Comparison of ENCODE assay signal across 22 cellular contexts in the genomic region with DNA sequence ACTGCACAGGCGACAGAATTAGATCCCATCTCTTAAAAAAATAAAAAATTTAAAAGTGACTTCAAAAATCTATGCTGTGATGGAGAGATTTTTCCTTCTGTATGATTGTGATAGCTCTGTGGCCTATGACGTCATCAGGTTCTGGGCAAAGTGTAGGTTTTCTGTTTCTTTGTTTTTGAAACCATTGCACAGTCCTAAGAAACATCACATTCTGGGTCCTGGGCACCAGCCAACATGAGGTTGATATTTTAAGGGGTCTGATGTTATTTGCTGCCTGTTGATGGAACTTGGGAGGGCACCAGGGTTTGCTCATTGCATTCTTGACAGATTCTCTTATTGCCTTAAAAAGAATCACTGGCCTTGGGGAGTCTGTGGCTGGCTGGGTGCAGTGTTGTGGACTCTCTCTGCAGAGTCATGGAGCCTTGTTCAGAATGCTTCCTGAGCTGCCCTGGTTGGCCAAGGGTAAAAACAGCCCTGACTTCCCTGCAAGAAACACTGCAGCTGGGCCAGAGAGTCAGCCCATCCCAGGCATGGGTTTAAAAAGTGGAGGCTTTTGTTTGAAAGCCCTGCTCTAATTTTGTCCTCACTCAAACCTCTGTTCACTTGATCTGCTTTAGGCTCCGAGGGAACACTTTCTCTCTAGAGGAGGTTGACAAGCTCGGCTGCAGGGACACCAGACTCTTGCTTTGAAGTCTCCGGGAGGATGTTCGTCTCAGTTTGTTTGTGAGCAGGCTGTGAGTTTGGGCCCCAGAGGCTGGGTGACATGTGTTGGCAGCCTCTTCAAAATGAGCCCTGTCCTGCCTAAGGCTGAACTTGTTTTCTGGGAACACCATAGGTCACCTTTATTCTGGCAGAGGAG. TPM values are rescaled to one million over a fixed set of nuclear protein-coding genes. Genes with fewer than 3 reads are reported as not detected.
DNase-seq lines count a peak whose midpoint lies in the region; ATAC-seq and TF ChIP-seq lines count a peak whose summit lies in the region.
"Had no signal": no experiment of that assay in that cellular context is flagged by ENCODE, and none has a peak within 500 bp of the region (broad histone marks: within the 10 kb centered on the region; RNA-seq: fewer than 3 reads in every experiment).

No MANE protein-coding gene starts in this region.

- CTCF ChIA-PET in activated CD4-positive, alpha-beta T cell treated with anti-CD3 and anti-CD28 coated beads, Interleukin-2, amount 10 ng/mL, durations not matched to agents 7 days and 5 days (lab: Charles Lee), result interaction anchor here (1.3 to 1.8 kb wide), 2 partner anchors 11 to 34 kb away, joined by 3 to 4 read pairs; no protein-coding TSS in a partner anchor

- H3K4me1 ChIP-seq in Loucy (ENCODE audit: insufficient read depth, low read length, poor library complexity, severe bottlenecking) (no peaks in the 10 kb centered on the region), ascending aorta (peaks cover 0 to 22% of the 10 kb centered on the region in 2 donors), right cardiac atrium (ENCODE audit: control insufficient read depth, insufficient read depth, low read length) (no peaks in the 10 kb centered on the region)
- H3K4me1 ChIP-seq: A549 had no signal

- WGBS in right cardiac atrium, result 74% methylated on average over 6 of the region's 6 CpGs

- peaks cover 25% of the 10 kb centered on the region for H3K36me3 Mint-ChIP-seq in activated CD4-positive, alpha-beta T cell treated with anti-CD3 and anti-CD28 coated beads, Interleukin-2, amount 10 ng/mL, durations not matched to agents 7 days and 5 days (ENCODE audit: low read depth)
- H3K36me3 Mint-ChIP-seq: brain had no signal

- H3K4me1 Mint-ChIP-seq in activated CD4-positive, alpha-beta T cell treated with anti-CD3 and anti-CD28 coated beads, Interleukin-2, amount 10 ng/mL, durations not matched to agents 7 days and 5 days, result peaks cover 26% of the 10 kb centered on the region

- TF ChIP-seq CTCF in Loucy (conservative IDR thresholded peaks at IDR 0.05; ENCODE audit: low read length) (no peak), ascending aorta (IDR thresholded peaks at IDR 0.05) (no peak)

- no peaks in the 10 kb centered on the region for H3K27me3 Mint-ChIP-seq in activated CD4-positive, alpha-beta T cell treated with anti-CD3 and anti-CD28 coated beads, Interleukin-2, amount 10 ng/mL, durations not matched to agents 7 days and 5 days

- H3K9me3 ChIP-seq in Loucy (ENCODE audit: insufficient read depth, low read depth, low read length) (no peaks in the 10 kb centered on the region), ascending aorta (no peaks in the 10 kb centered on the region), right cardiac atrium (ENCODE audit: control insufficient read depth, low read length) (no peaks in the 10 kb centered on the region)
- H3K9me3 ChIP-seq: A549, spleen had no signal

- no peak overlapping the region for H3K4me3 Mint-ChIP-seq in activated CD4-positive, alpha-beta T cell treated with anti-CD3 and anti-CD28 coated beads, Interleukin-2, amount 10 ng/mL, durations not matched to agents 7 days and 5 days
- H3K4me3 Mint-ChIP-seq: brain, nephron progenitor cell had no signal

- no peak overlapping the region for H3K4me2 ChIP-seq in Loucy (ENCODE audit: low read depth, low read length, poor library complexity, severe bottlenecking)
- H3K4me2 ChIP-seq: A549; BLaER1 treated with 17β-estradiol and CSF1 and Interleukin-3, amounts not matched to agents 10 nM and 100 nM had no signal

- no peaks in the 10 kb centered on the region for H3K36me3 ChIP-seq in Loucy (ENCODE audit: insufficient read depth, low read length)
- H3K36me3 ChIP-seq in ascending aorta, result no peaks in the 10 kb centered on the region

- peak overlapping the region; percentile 75 to 77 for H3K27ac ChIP-seq in ascending aorta
- no peak overlapping the region for H3K27ac ChIP-seq in right cardiac atrium (ENCODE audit: low read length)
- H3K27ac ChIP-seq: A549; BLaER1 treated with 17β-estradiol and CSF1 and Interleukin-3, amounts not matched to agents 10 nM and 100 nM; SK-N-MC; spleen had no signal

- peak overlapping the region; percentile 84 for H3K27ac Mint-ChIP-seq in activated CD4-positive, alpha-beta T cell treated with anti-CD3 and anti-CD28 coated beads, Interleukin-2, amount 10 ng/mL, durations not matched to agents 7 days and 5 days
- H3K27ac Mint-ChIP-seq: nephron progenitor cell had no signal

- H2AFZ ChIP-seq in Loucy (ENCODE audit: low read length), result peak overlapping the region; percentile 19

- POLR2A ChIA-PET in activated CD4-positive, alpha-beta T cell treated with anti-CD3 and anti-CD28 coated beads, Interleukin-2, amount 10 ng/mL, durations not matched to agents 7 days and 5 days (lab: Charles Lee), result interaction anchor here (1.0 kb wide), 1 partner anchor 10 kb away, joined by 3 read pairs; the partner anchor contains the start of gene CYLD

- no peaks in the 10 kb centered on the region for H3F3A ChIP-seq in Loucy (ENCODE audit: low read depth)

- DNase-seq in activated CD4-positive, alpha-beta T cell treated with anti-CD3 and anti-CD28 coated beads, Interleukin-2, amount 10 ng/mL, durations not matched to agents 7 days and 5 days, result peak; percentile 44
- no peak for DNase-seq in activated CD4-positive, alpha-beta T cell treated with anti-CD3 and anti-CD28 coated beads for 48 hours
- no peak for DNase-seq in ascending aorta (ENCODE audit: low spot score in 2 of 2)
- no peak for DNase-seq in stimulated activated naive CD8-positive, alpha-beta T cell treated with anti-CD3 and anti-CD28 coated beads, Interleukin-15, Interleukin-2, amounts not matched to agents 100 U/mL and 50 U/mL, for 24 hours
- DNase-seq in right cardiac atrium, result no peak
- DNase-seq: activated gamma-delta T cell treated with Interleukin-2 at 50 U/mL for 16 hours; DMS153; Kasumi-1; mesenchymal stem cell; nephron progenitor cell; spleen; stimulated activated CD8-positive, alpha-beta memory T cell treated with anti-CD3 and anti-CD28 coated beads, Interleukin-4, amount 100 ng/mL, for 48 hours had no signal

- H3K27me3 ChIP-seq in Loucy (ENCODE audit: insufficient read depth, low read length, poor library complexity, severe bottlenecking), result no peaks in the 10 kb centered on the region
- H3K27me3 ChIP-seq in ascending aorta, result no peaks in the 10 kb centered on the region
- H3K27me3 ChIP-seq in right cardiac atrium (ENCODE audit: control insufficient read depth, insufficient read depth), result no peaks in the 10 kb centered on the region
- H3K27me3 ChIP-seq: BLaER1 treated with 17β-estradiol and CSF1 and Interleukin-3, amounts not matched to agents 10 nM and 100 nM; spleen had no signal

- no peak overlapping the region for H3K9ac ChIP-seq in Loucy (ENCODE audit: low read depth, low read length, poor library complexity, severe bottlenecking)
- H3K9ac ChIP-seq: BLaER1 treated with 17β-estradiol and CSF1 and Interleukin-3, amounts not matched to agents 10 nM and 100 nM had no signal

- peaks cover 10% of the 10 kb centered on the region for H3K9me3 Mint-ChIP-seq in activated CD4-positive, alpha-beta T cell treated with anti-CD3 and anti-CD28 coated beads, Interleukin-2, amount 10 ng/mL, durations not matched to agents 7 days and 5 days

- peak; percentile 57 for ATAC-seq in stimulated activated naive CD8-positive, alpha-beta T cell treated with anti-CD3 and anti-CD28 coated beads, Interleukin-15, Interleukin-2, amounts not matched to agents 100 U/mL and 50 U/mL, for 24 hours
- ATAC-seq in HG03571 (IDR thresholded peaks at IDR 0.05; ENCODE audit: unreplicated experiment) (no peak), GM18502 (IDR thresholded peaks at IDR 0.05; ENCODE audit: poor library complexity, unreplicated experiment) (no peak), right cardiac atrium (no peak)
- ATAC-seq: A549, Panc1 had no signal

- no peaks in the 10 kb centered on the region for H3K79me2 ChIP-seq in Loucy (ENCODE audit: insufficient read depth, low read length)

- intact Hi-C loops in ascending aorta (cut with DNase I), result no loop called here
- intact Hi-C loops in right cardiac atrium (cut with DNase I), result no loop called here

- no peak overlapping the region for H3K4me3 ChIP-seq in Loucy (ENCODE audit: low read length, poor library complexity, severe bottlenecking)
- no peak overlapping the region for H3K4me3 ChIP-seq in ascending aorta
- H3K4me3 ChIP-seq in right cardiac atrium (ENCODE audit: low read length), result no peak overlapping the region
- H3K4me3 ChIP-seq: A549; BLaER1 treated with 17β-estradiol and CSF1 and Interleukin-3, amounts not matched to agents 10 nM and 100 nM; SK-N-MC; spleen had no signal

- H3K9me2 ChIP-seq in Loucy (replicated peaks; ENCODE audit: low read depth, low read length), result no peaks in the 10 kb centered on the region

- H4K20me1 ChIP-seq in Loucy (ENCODE audit: insufficient read depth, low read length, poor library complexity, severe bottlenecking), result no peaks in the 10 kb centered on the region

RNA-seq across cellular contexts. Expression of gene CYLD, which starts 10.5 kb away (rescaled TPM):
- 100 to 1,000 TPM; 200 to 222 TPM for total RNA-seq in activated CD4-positive, alpha-beta T cell treated with anti-CD3 and anti-CD28 coated beads, Interleukin-2, amount 10 ng/mL, durations not matched to agents 7 days and 5 days
- total RNA-seq in ascending aorta, result 33.2 TPM
- 10 to 100 TPM; 31.7 to 35.7 (median 33.9) TPM for total RNA-seq in right cardiac atrium
- polyA plus RNA-seq in right cardiac atrium, result 10.0 TPM

RNA-seq across cellular contexts. Expression of gene NOD2, which starts 38.0 kb away (rescaled TPM):
- 1 to 10 TPM; 3.3 to 3.8 TPM for total RNA-seq in activated CD4-positive, alpha-beta T cell treated with anti-CD3 and anti-CD28 coated beads, Interleukin-2, amount 10 ng/mL, durations not matched to agents 7 days and 5 days
- total RNA-seq in ascending aorta (3.8 TPM), right cardiac atrium (1 to 10 TPM in 2 of 4 donors, under 1 TPM in 2; 0.74 to 1.5 (median 1.1) TPM)
- 0.52 TPM for polyA plus RNA-seq in right cardiac atrium
- total RNA-seq: HT-29 had no signal
- polyA plus RNA-seq: A549 had no signal

RNA-seq across cellular contexts. Expression of gene SNX20, which starts 50.2 kb away (rescaled TPM):
- 10 to 100 TPM; 83.9 to 98.5 TPM for total RNA-seq in activated CD4-positive, alpha-beta T cell treated with anti-CD3 and anti-CD28 coated beads, Interleukin-2, amount 10 ng/mL, durations not matched to agents 7 days and 5 days
- 3.2 TPM for total RNA-seq in ascending aorta
- 1 to 10 TPM; 1.3 to 1.7 (median 1.3) TPM for total RNA-seq in right cardiac atrium
- 0.34 TPM for polyA plus RNA-seq in right cardiac atrium
- total RNA-seq: pulmonary artery endothelial cell had no signal
- polyA plus RNA-seq: A549 had no signal

Comparison
In these comparisons a context has a peak if more than half of its experiments do, and no peak if none do; other contexts are left out.
1. RNA of gene SNX20, which starts 50.2 kb away (total RNA-seq): 83.9 to 98.5 TPM in activated CD4-positive, alpha-beta T cell treated with anti-CD3 and anti-CD28 coated beads, Interleukin-2, amount 10 ng/mL, durations not matched to agents 7 days and 5 days; 3.2 TPM in ascending aorta (single experiment) and 1.3 to 1.7 TPM in right cardiac atrium; every median in the first group is over 10 times any median in the second.